In genomic region chr10:118003146-118003545, GRCh38 we compare ENCODE assay signal across 14 cellular contexts.
"Had no signal": no experiment of that assay in that cellular context is flagged by ENCODE, and none has a peak within 500 bp of the region (broad histone marks: within the 10 kb centered on the region; RNA-seq: fewer than 3 reads in every experiment).

No MANE protein-coding gene starts in this region.

- H3K27ac ChIP-seq: hepatocyte, parathyroid adenoma, sigmoid colon had no signal

- H3K27me3 ChIP-seq: hepatocyte, left lung, sigmoid colon had no signal

- H3K9me3 Mint-ChIP-seq: activated naive CD8-positive, alpha-beta T cell treated with anti-CD3 and anti-CD28 coated beads for 36 hours; naive thymus-derived CD4-positive, alpha-beta T cell had no signal

- H2AFZ ChIP-seq: hepatocyte, parathyroid adenoma had no signal

- H3K4me1 ChIP-seq: left lung, parathyroid adenoma, sigmoid colon had no signal

- ATAC-seq: activated CD8-positive, alpha-beta memory T cell treated with anti-CD3 and anti-CD28 coated beads, Interleukin-2, amount 10 ng/mL, durations not matched to agents 7 days and 5 days; left lung; naive thymus-derived CD4-positive, alpha-beta T cell had no signal

- DNase-seq: activated CD4-positive, alpha-beta T cell treated with anti-CD3 and anti-CD28 coated beads, Interleukin-2, amount 50 U/mL, for 4 hours; activated CD4-positive, CD25-positive, alpha-beta regulatory T cell; activated CD8-positive, alpha-beta memory T cell treated with anti-CD3 and anti-CD28 coated beads, Interleukin-2, amount 10 ng/mL, durations not matched to agents 7 days and 5 days; anterior cingulate cortex; dermis blood vessel endothelial cell; left lung; naive thymus-derived CD4-positive, alpha-beta T cell; sigmoid colon; stimulated activated CD4-positive, alpha-beta T cell treated with anti-CD3 and anti-CD28 coated beads, Interleukin-12 subunit alpha, Interleukin-12 subunit beta, amount 100 ng/mL, for 4 hours; stimulated activated CD4-positive, alpha-beta T cell treated with anti-CD3 and anti-CD28 coated beads, Interleukin-2, amount 100 ng/mL, for 24 hours; SW 1271 had no signal

- H3K79me2 ChIP-seq: hepatocyte, parathyroid adenoma had no signal

- H3K4me3 Mint-ChIP-seq: activated CD8-positive, alpha-beta memory T cell treated with anti-CD3 and anti-CD28 coated beads, Interleukin-2, amount 10 ng/mL, durations not matched to agents 7 days and 5 days; activated naive CD8-positive, alpha-beta T cell treated with anti-CD3 and anti-CD28 coated beads for 36 hours; naive thymus-derived CD4-positive, alpha-beta T cell had no signal

- H3K4me3 ChIP-seq: hepatocyte, left lung, sigmoid colon had no signal

- H3K4me2 ChIP-seq: hepatocyte had no signal

- H3K27ac Mint-ChIP-seq: activated CD8-positive, alpha-beta memory T cell treated with anti-CD3 and anti-CD28 coated beads, Interleukin-2, amount 10 ng/mL, durations not matched to agents 7 days and 5 days; naive thymus-derived CD4-positive, alpha-beta T cell had no signal

- H3K27me3 Mint-ChIP-seq: activated CD8-positive, alpha-beta memory T cell treated with anti-CD3 and anti-CD28 coated beads, Interleukin-2, amount 10 ng/mL, durations not matched to agents 7 days and 5 days; activated naive CD8-positive, alpha-beta T cell treated with anti-CD3 and anti-CD28 coated beads for 36 hours; naive thymus-derived CD4-positive, alpha-beta T cell had no signal
